ENCODE assay signal across 1 cellular context in the genomic region with DNA sequence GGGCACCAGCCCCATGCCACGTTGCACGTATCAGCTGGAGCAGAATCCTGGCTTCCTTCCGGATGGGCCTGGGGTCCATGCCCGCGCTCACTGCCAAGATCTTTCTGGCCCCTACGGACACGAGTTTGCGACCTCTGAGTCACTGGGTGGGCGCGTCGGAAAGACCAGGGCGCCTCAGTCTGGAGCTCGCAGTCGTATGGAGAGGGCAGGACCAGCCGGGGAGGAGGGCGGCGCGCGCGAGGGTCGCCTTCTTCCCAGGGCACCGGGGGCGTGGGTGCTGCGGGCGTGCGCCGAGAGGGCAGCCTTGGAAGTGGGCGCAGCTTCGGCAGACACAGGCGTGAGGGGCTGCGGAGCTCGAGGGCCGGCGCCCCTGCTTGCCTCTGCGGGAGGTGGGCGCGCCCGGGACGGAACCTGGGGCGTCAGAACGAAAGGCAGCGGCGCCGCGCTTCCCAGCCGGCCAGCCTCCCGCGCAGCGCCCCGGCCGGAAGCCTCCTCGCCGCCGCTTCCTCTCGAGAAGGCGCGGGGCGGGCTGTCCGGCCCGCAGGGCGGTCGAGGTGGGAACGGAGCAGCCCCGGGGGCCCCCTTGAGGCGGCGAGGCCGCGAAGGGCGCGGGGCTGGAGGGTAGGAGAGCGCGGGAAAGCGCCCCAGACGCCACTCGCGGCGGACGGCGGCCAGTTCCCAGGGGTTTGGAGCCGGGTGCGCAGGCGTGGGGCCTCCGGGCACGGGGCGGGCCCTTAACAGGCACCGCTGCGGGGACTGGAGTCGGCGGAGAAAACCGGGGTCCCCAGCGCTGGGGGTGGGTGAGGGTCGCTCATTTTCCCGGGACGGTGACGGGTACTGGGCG.
TF ChIP-seq lines count a peak whose summit lies in the region.

A gene (plus strand): TSS at position 490 of the 844 bp plus-strand sequence. CDS start 459 bp downstream, outside the sequence.

TF ChIP-seq in HepG2, 621 proteins besides CTCF, POLR2A, EP300 and RAD21 (continued from another document and continues in another):
- TF ChIP-seq, protein P1, sequence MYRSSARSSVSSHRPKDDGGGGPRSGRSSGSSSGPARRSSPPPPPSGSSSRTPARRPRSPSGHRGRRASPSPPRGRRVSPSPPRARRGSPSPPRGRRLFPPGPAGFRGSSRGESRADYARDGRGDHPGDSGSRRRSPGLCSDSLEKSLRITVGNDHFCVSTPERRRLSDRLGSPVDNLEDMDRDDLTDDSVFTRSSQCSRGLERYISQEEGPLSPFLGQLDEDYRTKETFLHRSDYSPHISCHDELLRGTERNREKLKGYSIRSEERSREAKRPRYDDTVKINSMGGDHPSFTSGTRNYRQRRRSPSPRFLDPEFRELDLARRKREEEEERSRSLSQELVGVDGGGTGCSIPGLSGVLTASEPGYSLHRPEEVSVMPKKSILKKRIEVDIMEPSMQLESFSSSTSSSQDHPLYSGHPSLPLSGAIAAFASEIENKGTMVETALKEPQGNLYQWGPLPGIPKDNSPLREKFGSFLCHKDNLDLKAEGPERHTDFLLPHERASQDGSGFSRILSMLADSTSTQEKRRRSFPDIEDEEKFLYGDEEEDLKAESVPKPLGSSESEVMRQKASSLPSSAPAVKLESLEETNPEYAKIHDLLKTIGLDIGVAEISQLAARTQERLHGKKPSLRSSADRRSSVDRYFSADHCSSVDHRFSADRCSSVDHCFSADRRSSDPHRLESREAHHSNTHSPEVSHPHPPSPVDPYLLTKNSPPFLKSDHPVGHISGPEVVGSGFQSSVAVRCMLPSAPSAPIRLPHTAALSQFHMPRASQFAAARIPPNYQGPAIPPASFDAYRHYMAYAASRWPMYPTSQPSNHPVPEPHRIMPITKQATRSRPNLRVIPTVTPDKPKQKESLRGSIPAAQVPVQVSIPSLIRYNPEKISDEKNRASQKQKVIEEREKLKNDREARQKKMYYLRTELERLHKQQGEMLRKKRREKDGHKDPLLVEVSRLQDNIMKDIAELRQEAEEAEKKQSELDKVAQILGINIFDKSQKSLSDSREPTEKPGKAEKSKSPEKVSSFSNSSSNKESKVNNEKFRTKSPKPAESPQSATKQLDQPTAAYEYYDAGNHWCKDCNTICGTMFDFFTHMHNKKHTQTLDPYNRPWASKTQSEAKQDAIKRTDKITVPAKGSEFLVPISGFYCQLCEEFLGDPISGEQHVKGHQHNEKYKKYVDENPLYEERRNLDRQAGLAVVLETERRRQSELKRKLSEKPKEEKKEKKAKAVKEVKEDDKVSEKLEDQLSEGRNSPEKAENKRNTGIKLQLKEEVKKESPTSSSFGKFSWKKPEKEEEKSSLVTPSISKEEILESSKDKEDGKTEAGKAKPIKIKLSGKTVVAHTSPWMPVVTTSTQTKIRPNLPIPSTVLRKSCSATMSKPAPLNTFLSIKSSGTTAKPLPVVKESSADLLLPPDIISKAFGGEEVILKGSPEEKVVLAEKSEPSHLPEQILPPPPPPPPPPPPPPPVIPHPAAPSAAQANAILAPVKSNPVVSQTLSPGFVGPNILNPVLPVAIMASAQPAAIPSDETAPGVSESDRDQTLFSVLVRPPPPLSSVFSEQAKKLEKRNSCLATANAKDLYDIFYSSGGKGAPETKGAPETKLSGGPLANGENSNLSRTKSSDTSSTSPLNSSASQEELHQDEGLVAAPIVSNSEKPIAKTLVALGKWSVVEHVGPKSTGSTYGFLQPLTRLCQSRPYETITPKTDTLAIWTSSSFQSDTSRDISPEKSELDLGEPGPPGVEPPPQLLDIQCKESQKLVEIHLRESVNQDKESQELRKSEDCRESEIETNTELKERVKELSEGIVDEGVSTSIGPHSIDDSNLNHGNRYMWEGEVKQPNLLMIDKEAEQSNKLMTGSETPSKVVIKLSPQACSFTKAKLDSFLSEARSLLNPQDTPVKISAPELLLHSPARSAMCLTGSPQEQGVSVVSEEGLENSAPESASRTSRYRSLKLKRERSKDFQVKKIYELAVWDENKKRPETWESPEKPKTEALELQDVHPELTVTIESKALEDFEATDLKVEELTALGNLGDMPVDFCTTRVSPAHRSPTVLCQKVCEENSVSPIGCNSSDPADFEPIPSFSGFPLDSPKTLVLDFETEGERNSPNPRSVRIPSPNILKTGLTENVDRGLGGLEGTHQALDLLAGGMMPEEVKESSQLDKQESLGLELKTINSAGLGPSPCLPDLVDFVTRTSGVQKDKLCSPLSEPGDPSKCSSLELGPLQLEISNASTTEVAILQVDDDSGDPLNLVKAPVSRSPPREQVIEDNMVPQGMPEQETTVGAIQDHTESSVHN (CRISPR knock-in tag; IDR thresholded peaks at IDR 0.05), result no peak
- TF ChIP-seq SOX13 (IDR thresholded peaks at IDR 0.05), result no peak
- TF ChIP-seq SOX13 (CRISPR knock-in tag; conservative IDR thresholded peaks at IDR 0.05 in 1 of 2, IDR thresholded peaks at IDR 0.05 in 1 of 2), result no peak
- TF ChIP-seq CC2D1A (CRISPR knock-in tag; IDR thresholded peaks at IDR 0.05), result no peak
- TF ChIP-seq, protein P2, sequence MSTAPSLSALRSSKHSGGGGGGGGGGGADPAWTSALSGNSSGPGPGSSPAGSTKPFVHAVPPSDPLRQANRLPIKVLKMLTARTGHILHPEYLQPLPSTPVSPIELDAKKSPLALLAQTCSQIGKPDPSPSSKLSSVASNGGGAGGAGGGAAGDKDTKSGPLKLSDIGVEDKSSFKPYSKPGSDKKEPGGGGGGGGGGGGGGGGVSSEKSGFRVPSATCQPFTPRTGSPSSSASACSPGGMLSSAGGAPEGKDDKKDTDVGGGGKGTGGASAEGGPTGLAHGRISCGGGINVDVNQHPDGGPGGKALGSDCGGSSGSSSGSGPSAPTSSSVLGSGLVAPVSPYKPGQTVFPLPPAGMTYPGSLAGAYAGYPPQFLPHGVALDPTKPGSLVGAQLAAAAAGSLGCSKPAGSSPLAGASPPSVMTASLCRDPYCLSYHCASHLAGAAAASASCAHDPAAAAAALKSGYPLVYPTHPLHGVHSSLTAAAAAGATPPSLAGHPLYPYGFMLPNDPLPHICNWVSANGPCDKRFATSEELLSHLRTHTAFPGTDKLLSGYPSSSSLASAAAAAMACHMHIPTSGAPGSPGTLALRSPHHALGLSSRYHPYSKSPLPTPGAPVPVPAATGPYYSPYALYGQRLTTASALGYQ (CRISPR knock-in tag; IDR thresholded peaks at IDR 0.05), result no peak
- TF ChIP-seq IKZF4 (CRISPR knock-in tag; IDR thresholded peaks at IDR 0.05; ENCODE audit: borderline replicate concordance, low read depth, not compliant biosample characterization), result peak; percentile 94
- peak; percentile 78 for TF ChIP-seq ZSCAN25 (CRISPR knock-in tag; IDR thresholded peaks at IDR 0.05)
- TF ChIP-seq SP2 (CRISPR knock-in tag; IDR thresholded peaks at IDR 0.05), result peak; percentile 54; the same call in 1 of the 2 replicates
- 0 out of 2 replicates have a peak, but pooled peaks have one; percentile 59 for TF ChIP-seq KLF11 (CRISPR knock-in tag; IDR thresholded peaks at IDR 0.05)
- TF ChIP-seq ZNF567 (CRISPR knock-in tag; IDR thresholded peaks at IDR 0.05; ENCODE audit: borderline replicate concordance), result no peak
- TF ChIP-seq ZNF598 (CRISPR knock-in tag; IDR thresholded peaks at IDR 0.05; ENCODE audit: borderline replicate concordance), result peak; percentile 57; the same call in 1 of the 2 replicates
- TF ChIP-seq, protein P3, sequence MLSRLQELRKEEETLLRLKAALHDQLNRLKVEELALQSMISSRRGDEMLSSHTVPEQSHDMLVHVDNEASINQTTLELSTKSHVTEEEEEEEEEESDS (CRISPR knock-in tag; IDR thresholded peaks at IDR 0.05; ENCODE audit: borderline replicate concordance), result no peak
- TF ChIP-seq, protein P4, sequence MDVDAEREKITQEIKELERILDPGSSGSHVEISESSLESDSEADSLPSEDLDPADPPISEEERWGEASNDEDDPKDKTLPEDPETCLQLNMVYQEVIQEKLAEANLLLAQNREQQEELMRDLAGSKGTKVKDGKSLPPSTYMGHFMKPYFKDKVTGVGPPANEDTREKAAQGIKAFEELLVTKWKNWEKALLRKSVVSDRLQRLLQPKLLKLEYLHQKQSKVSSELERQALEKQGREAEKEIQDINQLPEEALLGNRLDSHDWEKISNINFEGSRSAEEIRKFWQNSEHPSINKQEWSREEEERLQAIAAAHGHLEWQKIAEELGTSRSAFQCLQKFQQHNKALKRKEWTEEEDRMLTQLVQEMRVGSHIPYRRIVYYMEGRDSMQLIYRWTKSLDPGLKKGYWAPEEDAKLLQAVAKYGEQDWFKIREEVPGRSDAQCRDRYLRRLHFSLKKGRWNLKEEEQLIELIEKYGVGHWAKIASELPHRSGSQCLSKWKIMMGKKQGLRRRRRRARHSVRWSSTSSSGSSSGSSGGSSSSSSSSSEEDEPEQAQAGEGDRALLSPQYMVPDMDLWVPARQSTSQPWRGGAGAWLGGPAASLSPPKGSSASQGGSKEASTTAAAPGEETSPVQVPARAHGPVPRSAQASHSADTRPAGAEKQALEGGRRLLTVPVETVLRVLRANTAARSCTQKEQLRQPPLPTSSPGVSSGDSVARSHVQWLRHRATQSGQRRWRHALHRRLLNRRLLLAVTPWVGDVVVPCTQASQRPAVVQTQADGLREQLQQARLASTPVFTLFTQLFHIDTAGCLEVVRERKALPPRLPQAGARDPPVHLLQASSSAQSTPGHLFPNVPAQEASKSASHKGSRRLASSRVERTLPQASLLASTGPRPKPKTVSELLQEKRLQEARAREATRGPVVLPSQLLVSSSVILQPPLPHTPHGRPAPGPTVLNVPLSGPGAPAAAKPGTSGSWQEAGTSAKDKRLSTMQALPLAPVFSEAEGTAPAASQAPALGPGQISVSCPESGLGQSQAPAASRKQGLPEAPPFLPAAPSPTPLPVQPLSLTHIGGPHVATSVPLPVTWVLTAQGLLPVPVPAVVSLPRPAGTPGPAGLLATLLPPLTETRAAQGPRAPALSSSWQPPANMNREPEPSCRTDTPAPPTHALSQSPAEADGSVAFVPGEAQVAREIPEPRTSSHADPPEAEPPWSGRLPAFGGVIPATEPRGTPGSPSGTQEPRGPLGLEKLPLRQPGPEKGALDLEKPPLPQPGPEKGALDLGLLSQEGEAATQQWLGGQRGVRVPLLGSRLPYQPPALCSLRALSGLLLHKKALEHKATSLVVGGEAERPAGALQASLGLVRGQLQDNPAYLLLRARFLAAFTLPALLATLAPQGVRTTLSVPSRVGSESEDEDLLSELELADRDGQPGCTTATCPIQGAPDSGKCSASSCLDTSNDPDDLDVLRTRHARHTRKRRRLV (CRISPR knock-in tag; IDR thresholded peaks at IDR 0.05), result no peak
- no peak; the same call in 1 of the 2 replicates for TF ChIP-seq MEIS1 (CRISPR knock-in tag; IDR thresholded peaks at IDR 0.05; ENCODE audit: borderline replicate concordance)
- no peak for TF ChIP-seq ZSCAN30 (CRISPR knock-in tag; IDR thresholded peaks at IDR 0.05)
- peak; percentile 65; the same call in 1 of the 2 replicates for TF ChIP-seq ZNF772 (CRISPR knock-in tag; IDR thresholded peaks at IDR 0.05)
- TF ChIP-seq XRCC5 (optimal IDR thresholded peaks at IDR 0.05; ENCODE audit: low read length), result peak; percentile 43
- TF ChIP-seq POLR2G (IDR thresholded peaks at IDR 0.05; ENCODE audit: low read depth, low read length), result peak; percentile 89
- TF ChIP-seq, protein P5, sequence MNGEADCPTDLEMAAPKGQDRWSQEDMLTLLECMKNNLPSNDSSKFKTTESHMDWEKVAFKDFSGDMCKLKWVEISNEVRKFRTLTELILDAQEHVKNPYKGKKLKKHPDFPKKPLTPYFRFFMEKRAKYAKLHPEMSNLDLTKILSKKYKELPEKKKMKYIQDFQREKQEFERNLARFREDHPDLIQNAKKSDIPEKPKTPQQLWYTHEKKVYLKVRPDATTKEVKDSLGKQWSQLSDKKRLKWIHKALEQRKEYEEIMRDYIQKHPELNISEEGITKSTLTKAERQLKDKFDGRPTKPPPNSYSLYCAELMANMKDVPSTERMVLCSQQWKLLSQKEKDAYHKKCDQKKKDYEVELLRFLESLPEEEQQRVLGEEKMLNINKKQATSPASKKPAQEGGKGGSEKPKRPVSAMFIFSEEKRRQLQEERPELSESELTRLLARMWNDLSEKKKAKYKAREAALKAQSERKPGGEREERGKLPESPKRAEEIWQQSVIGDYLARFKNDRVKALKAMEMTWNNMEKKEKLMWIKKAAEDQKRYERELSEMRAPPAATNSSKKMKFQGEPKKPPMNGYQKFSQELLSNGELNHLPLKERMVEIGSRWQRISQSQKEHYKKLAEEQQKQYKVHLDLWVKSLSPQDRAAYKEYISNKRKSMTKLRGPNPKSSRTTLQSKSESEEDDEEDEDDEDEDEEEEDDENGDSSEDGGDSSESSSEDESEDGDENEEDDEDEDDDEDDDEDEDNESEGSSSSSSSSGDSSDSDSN (CRISPR knock-in tag; IDR thresholded peaks at IDR 0.05), result peak; percentile 90
- TF ChIP-seq, protein P6, sequence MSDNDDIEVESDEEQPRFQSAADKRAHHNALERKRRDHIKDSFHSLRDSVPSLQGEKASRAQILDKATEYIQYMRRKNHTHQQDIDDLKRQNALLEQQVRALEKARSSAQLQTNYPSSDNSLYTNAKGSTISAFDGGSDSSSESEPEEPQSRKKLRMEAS (IDR thresholded peaks at IDR 0.05), result peak; percentile 69
- TF ChIP-seq RBFOX2 (IDR thresholded peaks at IDR 0.05; ENCODE audit: low read depth, low read length), result peak; percentile 96
- TF ChIP-seq ZNF777 (CRISPR knock-in tag; IDR thresholded peaks at IDR 0.05), result peak; percentile 76
- no peak for TF ChIP-seq SIX4 (CRISPR knock-in tag; IDR thresholded peaks at IDR 0.05)
- TF ChIP-seq, protein P7, sequence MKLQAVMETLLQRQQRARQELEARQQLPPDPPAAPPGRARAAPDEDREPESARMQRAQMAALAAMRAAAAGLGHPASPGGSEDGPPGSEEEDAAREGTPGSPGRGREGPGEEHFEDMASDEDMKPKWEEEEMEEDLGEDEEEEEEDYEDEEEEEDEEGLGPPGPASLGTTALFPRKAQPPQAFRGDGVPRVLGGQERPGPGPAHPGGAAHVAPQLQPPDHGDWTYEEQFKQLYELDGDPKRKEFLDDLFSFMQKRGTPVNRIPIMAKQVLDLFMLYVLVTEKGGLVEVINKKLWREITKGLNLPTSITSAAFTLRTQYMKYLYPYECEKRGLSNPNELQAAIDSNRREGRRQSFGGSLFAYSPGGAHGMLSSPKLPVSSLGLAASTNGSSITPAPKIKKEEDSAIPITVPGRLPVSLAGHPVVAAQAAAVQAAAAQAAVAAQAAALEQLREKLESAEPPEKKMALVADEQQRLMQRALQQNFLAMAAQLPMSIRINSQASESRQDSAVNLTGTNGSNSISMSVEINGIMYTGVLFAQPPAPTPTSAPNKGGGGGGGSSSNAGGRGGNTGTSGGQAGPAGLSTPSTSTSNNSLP (IDR thresholded peaks at IDR 0.05; ENCODE audit: low read depth, low read length), result no peak
- TF ChIP-seq ZNF124 (CRISPR knock-in tag; IDR thresholded peaks at IDR 0.05), result no peak
- TF ChIP-seq ISL2 (CRISPR knock-in tag; IDR thresholded peaks at IDR 0.05), result peak; percentile 7; the same call in 1 of the 2 replicates
- 0 out of 2 replicates have a peak, but pooled peaks have one; percentile 50 for TF ChIP-seq KLF6 (CRISPR knock-in tag; IDR thresholded peaks at IDR 0.05)
- TF ChIP-seq FOXK2 (IDR thresholded peaks at IDR 0.05), result no peak
- peak; percentile 84 for TF ChIP-seq ZNF761 (CRISPR knock-in tag; conservative IDR thresholded peaks at IDR 0.05)
- TF ChIP-seq ZNF589 (CRISPR knock-in tag; conservative IDR thresholded peaks at IDR 0.05), result 0 out of 2 replicates have a peak, but pooled peaks have one; percentile 40
- TF ChIP-seq ZNF724P (CRISPR knock-in tag; IDR thresholded peaks at IDR 0.05; ENCODE audit: borderline replicate concordance), result peak; percentile 79
- TF ChIP-seq, protein P8, sequence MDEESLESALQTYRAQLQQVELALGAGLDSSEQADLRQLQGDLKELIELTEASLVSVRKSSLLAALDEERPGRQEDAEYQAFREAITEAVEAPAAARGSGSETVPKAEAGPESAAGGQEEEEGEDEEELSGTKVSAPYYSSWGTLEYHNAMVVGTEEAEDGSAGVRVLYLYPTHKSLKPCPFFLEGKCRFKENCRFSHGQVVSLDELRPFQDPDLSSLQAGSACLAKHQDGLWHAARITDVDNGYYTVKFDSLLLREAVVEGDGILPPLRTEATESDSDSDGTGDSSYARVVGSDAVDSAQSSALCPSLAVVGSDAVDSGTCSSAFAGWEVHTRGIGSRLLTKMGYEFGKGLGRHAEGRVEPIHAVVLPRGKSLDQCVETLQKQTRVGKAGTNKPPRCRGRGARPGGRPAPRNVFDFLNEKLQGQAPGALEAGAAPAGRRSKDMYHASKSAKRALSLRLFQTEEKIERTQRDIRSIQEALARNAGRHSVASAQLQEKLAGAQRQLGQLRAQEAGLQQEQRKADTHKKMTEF (CRISPR knock-in tag; IDR thresholded peaks at IDR 0.05), result no peak; the same call in 1 of the 2 replicates
